ENCODE assay signal across 22 cellular contexts in the genomic region with DNA sequence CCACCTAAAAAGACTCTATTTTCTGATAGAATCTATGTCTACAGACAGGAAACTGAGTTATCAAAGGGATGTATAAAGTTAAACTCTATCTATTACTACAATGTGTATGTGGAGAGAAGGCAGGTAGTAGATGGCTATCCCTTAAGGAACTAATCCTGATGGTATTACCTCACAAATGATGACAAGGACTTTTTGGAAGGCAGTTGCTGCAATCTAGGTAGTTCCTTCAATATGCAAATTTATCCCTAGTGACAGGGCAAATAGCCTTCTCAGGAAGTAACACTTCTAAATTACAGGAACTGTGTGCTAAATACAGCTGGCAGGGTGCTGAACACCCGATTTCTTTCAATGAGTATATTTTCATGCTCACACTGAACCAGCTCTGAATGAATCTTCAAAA.
A peak's percentile ranks its signal among the peaks of the same experiment; 100 is the strongest.
DNase-seq lines count a peak whose midpoint lies in the region; FAIRE-seq and TF ChIP-seq lines count a peak whose summit lies in the region.
"Had no signal": no experiment of that assay in that cellular context is flagged by ENCODE, and none has a peak within 500 bp of the region (broad histone marks: within the 10 kb centered on the region; RNA-seq: fewer than 3 reads in every experiment).

No MANE protein-coding gene starts in this region.

- H2BK12ac ChIP-seq in H1 (ENCODE audit: low read depth, low read length), result no peak overlapping the region

- TF ChIP-seq CTCF in HEK293 (tag by site-specific recombination; IDR thresholded peaks at IDR 0.05), result no peak
- TF ChIP-seq CTCF in MM.1S (IDR thresholded peaks at IDR 0.05; ENCODE audit: low read length), result no peak
- TF ChIP-seq CTCF in H1 (IDR thresholded peaks at IDR 0.05; ENCODE audit: control extremely low read depth in 1 of 3, insufficient read depth in 1 of 3, low read depth in 1 of 3, low read length in 3 of 3), result no peak
- TF ChIP-seq CTCF in neural progenitor cell (IDR thresholded peaks at IDR 0.05), result no peak

- no peak overlapping the region for H2BK5ac ChIP-seq in H1 (ENCODE audit: low read depth, low read length)

- no peak overlapping the region for H2BK120ac ChIP-seq in H1 (replicated peaks; ENCODE audit: low read depth, low read length)

- no peaks in the 10 kb centered on the region for H3K79me1 ChIP-seq in H1 (ENCODE audit: low read depth, low read length)

- POLR2A ChIA-PET in HEK293 (lab: Yijun Ruan, JAX), result no interaction called here
- POLR2A ChIA-PET in H1 (lab: Charles Lee; ENCODE audit: partially characterized antibody), result interaction anchor here (1.6 kb wide), 1 partner anchor 18 kb away, joined by 4 read pairs; no protein-coding TSS in a partner anchor

- H2BK15ac ChIP-seq in H1 (ENCODE audit: low read length), result no peak overlapping the region

- no peak overlapping the region for H3K14ac ChIP-seq in H1 (ENCODE audit: insufficient read length)

- H3K4ac ChIP-seq in H1 (replicated peaks; ENCODE audit: insufficient read length, low read depth, low read length), result no peak overlapping the region

- H3K23ac ChIP-seq in H1 (ENCODE audit: insufficient read length), result no peak overlapping the region

- no peak overlapping the region for H3K56ac ChIP-seq in H1 (replicated peaks; ENCODE audit: insufficient read length, low read depth, low read length)

- H3K18ac ChIP-seq in H1 (ENCODE audit: extremely low read depth, low read length), result no peak overlapping the region

- no peaks in the 10 kb centered on the region for H3K79me2 ChIP-seq in MM.1S (ENCODE audit: low read length)
- H3K79me2 ChIP-seq in H1 (ENCODE audit: control insufficient read depth in 1 of 2, insufficient read depth in 2 of 2, low read length in 2 of 2), result no peaks in the 10 kb centered on the region
- H3K79me2 ChIP-seq in neural progenitor cell (ENCODE audit: low read depth), result no peaks in the 10 kb centered on the region

- CTCF ChIA-PET in HEK293 (lab: Yijun Ruan, JAX) (interaction anchor here (0.7 kb wide), 1 partner anchor 56 kb away, joined by 3 read pairs; no protein-coding TSS in a partner anchor), H1 (lab: Charles Lee; ENCODE audit: partially characterized antibody) (no interaction called here)

- H3K4me1 Mint-ChIP-seq in neural progenitor cell, result no peaks in the 10 kb centered on the region

- H3K27me3 Mint-ChIP-seq in neural progenitor cell (ENCODE audit: insufficient read depth, low read depth), result no peaks in the 10 kb centered on the region

- H3K36me3 Mint-ChIP-seq in neural progenitor cell, result no peaks in the 10 kb centered on the region
- H3K36me3 Mint-ChIP-seq: CD14-positive monocyte had no signal

- H2BK20ac ChIP-seq in H1 (ENCODE audit: low read length), result no peak overlapping the region

- no peak for TF ChIP-seq POLR2A in H1 (IDR thresholded peaks at IDR 0.05; ENCODE audit: control extremely low read depth in 1 of 2, low read depth in 2 of 2, low read length in 2 of 2)

- H3K4me1 ChIP-seq in HEK293 (ENCODE audit: control insufficient read depth, insufficient read depth, low read length) (no peaks in the 10 kb centered on the region), MM.1S (ENCODE audit: low read length) (no peaks in the 10 kb centered on the region), H1 (replicated peaks in 1 of 4; ENCODE audit: control insufficient read depth in 3 of 4, insufficient read depth in 4 of 4, low read length in 3 of 4) (peaks cover 0 to 3% (median 1%) of the 10 kb centered on the region in 4 experiments; a peak in 1 of 7 replicates), neural progenitor cell (no peaks in the 10 kb centered on the region)

- H3F3A ChIP-seq in MM.1S (ENCODE audit: insufficient read depth, low read length), result no peaks in the 10 kb centered on the region
- H3F3A ChIP-seq in neural progenitor cell (ENCODE audit: low read depth), result no peaks in the 10 kb centered on the region

- H2AK5ac ChIP-seq in H1 (ENCODE audit: low read depth, low read length), result no peak overlapping the region

- H3K27ac Mint-ChIP-seq in neural progenitor cell, result no peak overlapping the region
- H3K27ac Mint-ChIP-seq: CD14-positive monocyte; T-helper 1 cell treated with Interleukin-12 subunit alpha and Interleukin-12 subunit beta and Interleukin-4 antibody, amounts not matched to agents 30 μg/mL and 1 μg/mL, for 36 hours had no signal

- no peaks in the 10 kb centered on the region for H3K9me3 Mint-ChIP-seq in neural progenitor cell
- H3K9me3 Mint-ChIP-seq: T-helper 1 cell treated with Interleukin-12 subunit alpha and Interleukin-12 subunit beta and Interleukin-4 antibody, amounts not matched to agents 30 μg/mL and 1 μg/mL, for 36 hours had no signal

- TF ChIP-seq EP300 in H1 (IDR thresholded peaks at IDR 0.05; ENCODE audit: borderline replicate concordance in 1 of 2, low read depth in 2 of 2, low read length in 2 of 2), result no peak

- no peaks in the 10 kb centered on the region for H3K9me2 ChIP-seq in MM.1S (replicated peaks; ENCODE audit: insufficient read depth, low read length)

- H4K5ac ChIP-seq in H1 (ENCODE audit: insufficient read length, low read depth, low read length), result no peak overlapping the region

- peak; percentile 24 for FAIRE-seq in H1 (lab: Jason Lieb, UNC)
- FAIRE-seq: GM19239 had no signal

- 93% methylated on average over 1 of the region's 1 CpG; no CpG with 5 or more reads in 1 of the 2 experiments for WGBS in H1 (ENCODE audit: extremely low coverage in 1 of 2, insufficient coverage in 1 of 2, insufficient read length in 1 of 2, insufficient replicate concordance in 2 of 2, low coverage in 1 of 2, low lambda C conversion rate in 2 of 2, missing lambda C conversion rate in 1 of 2), 2 experiments

- H3K4me3 ChIP-seq in HEK293 (ENCODE audit: low read depth, low read length) (no peak overlapping the region), MM.1S (ENCODE audit: low read length) (no peak overlapping the region), H1 (ENCODE audit: extremely low read depth in 1 of 4, insufficient read depth in 2 of 4, low read depth in 3 of 4, low read length in 4 of 4) (no peak overlapping the region), neural progenitor cell (no peak overlapping the region)
- H3K4me3 ChIP-seq: GM23248 had no signal

- H3K27me3 ChIP-seq in MM.1S (replicated peaks; ENCODE audit: insufficient read depth, low read length), result no peaks in the 10 kb centered on the region
- no peaks in the 10 kb centered on the region for H3K27me3 ChIP-seq in H1 (replicated peaks in 1 of 4; ENCODE audit: control insufficient read depth in 3 of 4, extremely low read depth in 1 of 4, insufficient read depth in 3 of 4, low read length in 3 of 4)
- H3K27me3 ChIP-seq in neural progenitor cell, result no peaks in the 10 kb centered on the region

- H3K4me2 ChIP-seq in MM.1S (ENCODE audit: low read depth, low read length) (no peak overlapping the region), H1 (ENCODE audit: insufficient read depth in 1 of 2, low read depth in 2 of 2, low read length in 2 of 2) (no peak overlapping the region), neural progenitor cell (no peak overlapping the region)

- H3K23me2 ChIP-seq in H1 (ENCODE audit: low read depth, low read length), result no peaks in the 10 kb centered on the region

- DNase-seq in MM.1S, result peak; percentile 23
- DNase-seq in H1 (ENCODE audit: low read depth in 1 of 2, low spot score in 2 of 2), result peak in 1 of 2 experiments; percentile 1
- no peak for DNase-seq in neural progenitor cell (ENCODE audit: low spot score)
- no peak for DNase-seq in activated CD8-positive, alpha-beta memory T cell treated with anti-CD3 and anti-CD28 coated beads for 24 hours
- DNase-seq in activated CD4-positive, alpha-beta T cell treated with anti-CD3 and anti-CD28 coated beads for 48 hours, result no peak
- no peak for DNase-seq in kidney glomerular epithelial cell (lab: John Stamatoyannopoulos, UW)
- DNase-seq: AML-193; COR-L47; DMS 273 treated with DMSO at 0.1 percent for 48 hours; GDM1; GM23248; Karpas-422; NCI-H1694 treated with DMSO at 0.1 percent for 48 hours; NCI-H748 treated with DMSO at 0.1 percent for 48 hours; NK-92 treated with Interleukin-12 subunit alpha and Interleukin-12 subunit beta, amount 100 ng/mL, for 24 hours; PC-3; RPMI8226; SIG-M5 had no signal

- H4K8ac ChIP-seq in H1 (ENCODE audit: extremely low read depth, insufficient read depth, low read length), result no peak overlapping the region

- H4K20me1 ChIP-seq in MM.1S (ENCODE audit: insufficient read depth, low read length), result no peaks in the 10 kb centered on the region
- no peaks in the 10 kb centered on the region for H4K20me1 ChIP-seq in H1 (replicated peaks in 1 of 2; ENCODE audit: control insufficient read depth in 1 of 2, insufficient read depth in 2 of 2, low read length in 2 of 2)
- no peaks in the 10 kb centered on the region for H4K20me1 ChIP-seq in neural progenitor cell (ENCODE audit: low read depth)

- H2AFZ ChIP-seq in MM.1S (ENCODE audit: low read length) (no peak overlapping the region), H1 (ENCODE audit: low read length) (no peak overlapping the region), neural progenitor cell (replicated peaks) (peak overlapping the region; percentile 61)
- H2AFZ ChIP-seq: GM23248 had no signal

- no peak overlapping the region for H3K4me3 Mint-ChIP-seq in neural progenitor cell
- H3K4me3 Mint-ChIP-seq: CD14-positive monocyte; T-helper 1 cell treated with Interleukin-12 subunit alpha and Interleukin-12 subunit beta and Interleukin-4 antibody, amounts not matched to agents 30 μg/mL and 1 μg/mL, for 36 hours had no signal

- TF ChIP-seq RAD21 in H1 (IDR thresholded peaks at IDR 0.05 in 1 of 2, conservative IDR thresholded peaks at IDR 0.05 in 1 of 2; ENCODE audit: low read depth in 2 of 2, low read length in 2 of 2), result no peak

- H4K91ac ChIP-seq in H1 (replicated peaks; ENCODE audit: insufficient read length, low read length), result no peak overlapping the region

- H3K9me3 ChIP-seq in HEK293 (ENCODE audit: control insufficient read depth, insufficient read depth, low read depth, low read length) (no peaks in the 10 kb centered on the region), MM.1S (replicated peaks; ENCODE audit: insufficient read depth, low read length) (no peaks in the 10 kb centered on the region), H1 (ENCODE audit: insufficient read depth in 2 of 2, low read depth in 1 of 2, low read length in 1 of 2) (no peaks in the 10 kb centered on the region), neural progenitor cell (ENCODE audit: low read depth) (no peaks in the 10 kb centered on the region)

- H3K27ac ChIP-seq in HEK293 (ENCODE audit: extremely low read depth, low read depth, low read length), result no peak overlapping the region
- H3K27ac ChIP-seq in MM.1S (ENCODE audit: low read length), result no peak overlapping the region
- H3K27ac ChIP-seq in H1 (ENCODE audit: low read depth, low read length), result no peak overlapping the region
- no peak overlapping the region for H3K27ac ChIP-seq in neural progenitor cell
- H3K27ac ChIP-seq: GM23248 had no signal

- H3K9ac ChIP-seq in MM.1S (ENCODE audit: low read length) (no peak overlapping the region), H1 (replicated peaks in 1 of 4; ENCODE audit: extremely low read depth in 1 of 4, low read depth in 3 of 4, low read length in 3 of 4) (no peak overlapping the region), neural progenitor cell (no peak overlapping the region)
- H3K9ac ChIP-seq: GM23248 had no signal

- H3K36me3 ChIP-seq in HEK293 (ENCODE audit: control insufficient read depth in 2 of 2, insufficient read depth in 1 of 2, low read length in 2 of 2), result no peaks in the 10 kb centered on the region
- H3K36me3 ChIP-seq in MM.1S (replicated peaks; ENCODE audit: insufficient read depth, low read length), result no peaks in the 10 kb centered on the region
- H3K36me3 ChIP-seq in H1 (ENCODE audit: control insufficient read depth in 2 of 4, insufficient read depth in 4 of 4, low read length in 3 of 4), result no peaks in the 10 kb centered on the region
- H3K36me3 ChIP-seq in neural progenitor cell, result no peaks in the 10 kb centered on the region
